ENCODE assay signal across 15 cellular contexts in genomic region chr4:128823025-128823661, GRCh38. TPM values are rescaled to one million over a fixed set of nuclear protein-coding genes. Genes with fewer than 3 reads are reported as not detected.
DNase-seq lines count a peak whose midpoint lies in the region; ATAC-seq, FAIRE-seq and TF ChIP-seq lines count a peak whose summit lies in the region.
"Had no signal": no experiment of that assay in that cellular context is flagged by ENCODE, and none has a peak within 500 bp of the region (broad histone marks: within the 10 kb centered on the region; RNA-seq: fewer than 3 reads in every experiment).

No MANE protein-coding gene starts in this region.

- H3K4me3 ChIP-seq in A549 (no peak overlapping the region), astrocyte (ENCODE audit: insufficient read depth, low read depth, low read length) (no peak overlapping the region), vagina (no peak overlapping the region)
- H3K4me3 ChIP-seq: BLaER1, psoas muscle, thyroid gland had no signal

- H3K9me3 Mint-ChIP-seq in HFFc6 (no peaks in the 10 kb centered on the region), astrocyte (ENCODE audit: unreplicated experiment) (no peaks in the 10 kb centered on the region)

- H3K4me1 Mint-ChIP-seq in HFFc6 (ENCODE audit: low read depth) (peaks cover 99% of the 10 kb centered on the region), astrocyte (ENCODE audit: low read depth, unreplicated experiment) (peaks cover 70% of the 10 kb centered on the region)

- H3K27ac Mint-ChIP-seq in HFFc6 (peak overlapping the region; percentile 95), astrocyte (ENCODE audit: unreplicated experiment) (peak overlapping the region; percentile 88)
- H3K27ac Mint-ChIP-seq: activated naive CD4-positive, alpha-beta T cell treated with anti-CD3 and anti-CD28 coated beads, Interleukin-2, amount 50 U/mL, for 72 hours had no signal

- ATAC-seq in A549 (peak in 1 of 2 experiments; percentile 16; a peak in 3 of 6 replicates), left colon (no peak), HG02885 (IDR thresholded peaks at IDR 0.05; ENCODE audit: poor library complexity, unreplicated experiment) (no peak)
- ATAC-seq: activated naive CD4-positive, alpha-beta T cell treated with anti-CD3 and anti-CD28 coated beads, Interleukin-2, amount 50 U/mL, for 72 hours; left ventricle myocardium superior had no signal

- H3K36me3 ChIP-seq in astrocyte (ENCODE audit: insufficient read depth, low read length) (no peaks in the 10 kb centered on the region), vagina (no peaks in the 10 kb centered on the region)
- H3K36me3 ChIP-seq: thyroid gland had no signal

- TF ChIP-seq EP300 in A549 (IDR thresholded peaks at IDR 0.05): no peak

- no peaks in the 10 kb centered on the region; the same call in none of the 2 replicates for H3K27me3 Mint-ChIP-seq in HFFc6 (ENCODE audit: insufficient read depth)
- H3K27me3 Mint-ChIP-seq in astrocyte (ENCODE audit: low read depth, unreplicated experiment): no peaks in the 10 kb centered on the region

- H3K4me1 ChIP-seq in A549 (peaks cover 97% of the 10 kb centered on the region), astrocyte (ENCODE audit: insufficient read depth, low read length) (peaks cover 32% of the 10 kb centered on the region), vagina (peaks cover 35% of the 10 kb centered on the region)

- intact Hi-C loops in left colon (cut with DNase I, micrococcal nuclease): no loop called here
- intact Hi-C loops in vagina (cut with DNase I): no loop called here

- peaks cover 31% of the 10 kb centered on the region for H4K20me1 ChIP-seq in astrocyte (ENCODE audit: insufficient read depth, low read length)

- WGBS in A549 (ENCODE audit: missing lambda C conversion rate): 24% methylated on average over 1 of the region's 1 CpG

- no peak overlapping the region for H2AFZ ChIP-seq in astrocyte (ENCODE audit: low read depth, low read length)

- H3K36me3 Mint-ChIP-seq in HFFc6 (ENCODE audit: low read depth): peaks cover 40% of the 10 kb centered on the region
- peaks cover 18% of the 10 kb centered on the region for H3K36me3 Mint-ChIP-seq in astrocyte (ENCODE audit: low read depth, unreplicated experiment)

- no peak for TF ChIP-seq CTCF in A549 (IDR thresholded peaks at IDR 0.05)
- TF ChIP-seq CTCF in HFFc6 (IDR thresholded peaks at IDR 0.05): no peak
- TF ChIP-seq CTCF in astrocyte (IDR thresholded peaks at IDR 0.05; ENCODE audit: insufficient read depth, low read depth, low read length): no peak
- TF ChIP-seq CTCF in vagina (IDR thresholded peaks at IDR 0.05): no peak

- H3K9me3 ChIP-seq in A549 (no peaks in the 10 kb centered on the region), astrocyte (ENCODE audit: insufficient read depth, low read depth, low read length) (no peaks in the 10 kb centered on the region), vagina (no peaks in the 10 kb centered on the region)
- H3K9me3 ChIP-seq: psoas muscle, thyroid gland had no signal

- H3K4me2 ChIP-seq in A549: peak overlapping the region; percentile 59
- peak overlapping the region; percentile 57 for H3K4me2 ChIP-seq in astrocyte (ENCODE audit: low read length)
- H3K4me2 ChIP-seq: BLaER1 had no signal

- no peak for TF ChIP-seq RAD21 in A549 (conservative IDR thresholded peaks at IDR 0.05 in 1 of 2, IDR thresholded peaks at IDR 0.05 in 1 of 2)

- TF ChIP-seq POLR2A in A549 (IDR thresholded peaks at IDR 0.05; ENCODE audit: low read length) (no peak), vagina (IDR thresholded peaks at IDR 0.05) (no peak)

- H3K27me3 ChIP-seq in astrocyte (ENCODE audit: insufficient read depth, low read length): no peaks in the 10 kb centered on the region
- H3K27me3 ChIP-seq in vagina: no peaks in the 10 kb centered on the region
- H3K27me3 ChIP-seq: BLaER1, thyroid gland had no signal

- CTCF ChIA-PET in A549 (lab: Yijun Ruan, JAX): interaction anchor here (1.1 to 1.8 kb wide), 3 partner anchors 10 to 368 kb away, joined by 4 to 7 read pairs (median 5); no protein-coding TSS in a partner anchor

- no peak for FAIRE-seq in A549 (lab: Jason Lieb, UNC)
- peak; percentile 5 for FAIRE-seq in astrocyte (lab: Jason Lieb, UNC)

- POLR2A ChIA-PET in A549 (lab: Yijun Ruan, JAX): interaction anchor here (0.6 to 2.2 kb wide), 2 partner anchors 8 to 11 kb away, joined by 3 to 9 read pairs; no protein-coding TSS in a partner anchor

- DNase-seq in A549 (ENCODE audit: low read depth in 1 of 2, low spot score in 1 of 2) (peak; percentile 21 to 28), HFFc6 (peak; percentile 97), astrocyte (ENCODE audit: low read depth) (peak; percentile 96), glomerular visceral epithelial cell (ENCODE audit: extremely low spot score) (peak; percentile 44), left colon (no peak), NCI-H2171 (lab: John Stamatoyannopoulos, UW) (no peak), vagina (ENCODE audit: extremely low spot score in 2 of 2) (no peak)
- DNase-seq: left ventricle myocardium superior, NCI-H2029 treated with DMSO at 0.1 percent for 48 hours, psoas muscle, SHP77, thyroid gland had no signal

- H3K4me3 Mint-ChIP-seq in HFFc6: peak overlapping the region; percentile 68
- no peak overlapping the region for H3K4me3 Mint-ChIP-seq in astrocyte (ENCODE audit: unreplicated experiment)

- H3K27ac ChIP-seq in A549 (peak overlapping the region in 1 of 2 experiments; percentile 32; a peak in 2 of 6 replicates), astrocyte (ENCODE audit: low read depth, low read length) (peak overlapping the region; percentile 85), vagina (no peak overlapping the region)
- H3K27ac ChIP-seq: BLaER1, psoas muscle, thyroid gland had no signal

- H3K79me2 ChIP-seq in astrocyte (ENCODE audit: insufficient read depth, low read length): peaks cover 87% of the 10 kb centered on the region

- H3K9ac ChIP-seq in astrocyte (ENCODE audit: low read length): peak overlapping the region; percentile 55
- H3K9ac ChIP-seq: BLaER1 had no signal

TF ChIP-seq in A549, 52 proteins besides CTCF, POLR2A, EP300 and RAD21:
- TF ChIP-seq FOSL2 (IDR thresholded peaks at IDR 0.05) (no peak), FOSL2 (CRISPR knock-in tag; IDR thresholded peaks at IDR 0.05) (peak; percentile 53), MAFK (IDR thresholded peaks at IDR 0.05; ENCODE audit: partially characterized antibody) (peak; percentile 68), HEYL (CRISPR knock-in tag; IDR thresholded peaks at IDR 0.05) (no peak), PHF8 (IDR thresholded peaks at IDR 0.05; ENCODE audit: borderline replicate concordance, low read depth) (no peak), BCL3 (IDR thresholded peaks at IDR 0.05) (no peak), HOXB5 (CRISPR knock-in tag; IDR thresholded peaks at IDR 0.05) (no peak), TP53 (CRISPR knock-in tag; IDR thresholded peaks at IDR 0.05) (no peak)

RNA-seq across cellular contexts. Expression of gene JADE1, which starts 13.6 kb away (rescaled TPM):
- polyA plus RNA-seq in A549 (2011; rRNA removed): 46.7 and 54.6 TPM in 2 replicates
- polyA plus RNA-seq in A549 (2012; cell fraction: cytosol; rRNA removed): 13.9 and 16.6 TPM in 2 replicates
- 22.4 and 32.8 TPM in 2 replicates for polyA plus RNA-seq in A549 (2012; cell fraction: nucleus; rRNA removed)
- polyA plus RNA-seq in A549 (2017; fragmentation: RNase III; extraction: RNeasy Plus Mini Kit Qiagen cat#74134 plus additional on column Dnase treatment): 21.7 to 25.1 TPM (median 23.7 TPM) in 3 replicates
- polyA minus RNA-seq in A549 (2011; rRNA and poly(A)+ RNA removed): 74.8 and 83.3 TPM in 2 replicates
- total RNA-seq in HFFc6 (2021; fragmentation: NEBNext Ultra II Directional; extraction: Animal tissue kit (Norgen Biotek cat#: 25700)): 10 to 100 TPM; 23.2 to 32.4 (median 26.6) TPM
- total RNA-seq in astrocyte: 80.1 and 88.3 TPM in 2 replicates
- total RNA-seq in left colon: 1 to 10 TPM; 5.4 to 8.4 TPM
- 29.0 TPM for total RNA-seq in vagina

Comparison
In these comparisons a context has a peak if more than half of its experiments do, and no peak if none do; other contexts are left out.
1. DNase-seq: peak in A549 (2 of 2), HFFc6 (single experiment), astrocyte (single experiment) and glomerular visceral epithelial cell (single experiment); none in left colon (0 of 2), NCI-H2171 (single experiment) and vagina (0 of 2).